Comparison of ENCODE assay signal across 10 cellular contexts in the genomic region with DNA sequence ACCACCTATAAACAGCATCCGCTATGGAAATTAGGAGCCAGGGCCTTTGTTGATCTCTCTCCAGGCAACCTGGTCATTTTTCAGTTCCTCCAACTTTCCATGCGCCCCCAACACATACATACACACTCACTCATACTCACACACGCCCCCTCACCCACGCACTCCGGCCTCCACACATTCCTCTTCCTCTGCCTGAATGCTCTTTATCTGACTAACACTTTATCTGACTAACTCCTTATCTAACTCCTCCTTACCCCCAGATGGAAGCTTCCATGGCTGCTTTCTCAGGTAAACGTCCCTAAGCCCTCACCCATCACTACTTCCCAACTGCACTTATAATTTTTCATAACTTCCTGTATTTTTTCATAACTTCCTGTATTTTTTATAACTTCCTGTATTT. TPM values are rescaled to one million over a fixed set of nuclear protein-coding genes. Genes with fewer than 3 reads are reported as not detected.
DNase-seq lines count a peak whose midpoint lies in the region; ATAC-seq, FAIRE-seq and TF ChIP-seq lines count a peak whose summit lies in the region.
"Had no signal": no experiment of that assay in that cellular context is flagged by ENCODE, and none has a peak within 500 bp of the region (broad histone marks: within the 10 kb centered on the region; RNA-seq: fewer than 3 reads in every experiment).

No MANE protein-coding gene starts in this region.

- no peak overlapping the region for H3K4me2 ChIP-seq in DND-41 (ENCODE audit: insufficient read depth, low read length)
- peak overlapping the region; percentile 12 for H3K4me2 ChIP-seq in osteoblast (ENCODE audit: insufficient read depth, low read length)

- H3K9me3 ChIP-seq in DND-41 (ENCODE audit: insufficient read depth, low read length, severe bottlenecking) = no peaks in the 10 kb centered on the region
- H3K9me3 ChIP-seq in osteoblast (ENCODE audit: low read depth, low read length) = no peaks in the 10 kb centered on the region
- no peaks in the 10 kb centered on the region for H3K9me3 ChIP-seq in kidney (ENCODE audit: control insufficient read depth in 1 of 2, low read length in 2 of 2)
- H3K9me3 ChIP-seq: breast epithelium had no signal

- H3K27ac ChIP-seq in DND-41 (ENCODE audit: low read length) (no peak overlapping the region), osteoblast (ENCODE audit: low read depth, low read length) (peak overlapping the region; percentile 81), kidney (ENCODE audit: low read depth in 2 of 2, low read length in 2 of 2) (no peak overlapping the region)
- H3K27ac ChIP-seq: breast epithelium, parathyroid adenoma had no signal

- no peak for TF ChIP-seq CTCF in DND-41 (IDR thresholded peaks at IDR 0.05; ENCODE audit: borderline replicate concordance, extremely low read depth, low read length, poor library complexity, severe bottlenecking)
- no peak for TF ChIP-seq CTCF in osteoblast (IDR thresholded peaks at IDR 0.05; ENCODE audit: extremely low read depth, low read depth, low read length)
- TF ChIP-seq CTCF in kidney (IDR thresholded peaks at IDR 0.05; ENCODE audit: borderline replicate concordance, extremely low read depth, insufficient read depth) = no peak

- intact Hi-C loops in kidney (cut with DNase I) = no loop called here

- H3K36me3 ChIP-seq in DND-41 (ENCODE audit: insufficient read depth, low read length) (no peaks in the 10 kb centered on the region), osteoblast (ENCODE audit: insufficient read depth, low read length) (no peaks in the 10 kb centered on the region), kidney (ENCODE audit: control insufficient read depth in 1 of 2, insufficient read depth in 2 of 2, low read length in 2 of 2) (no peaks in the 10 kb centered on the region)
- H3K36me3 ChIP-seq: breast epithelium had no signal

- H3K79me2 ChIP-seq in DND-41 (ENCODE audit: insufficient read depth, low read length) = no peaks in the 10 kb centered on the region
- no peaks in the 10 kb centered on the region for H3K79me2 ChIP-seq in osteoblast (ENCODE audit: insufficient read depth, low read length)
- H3K79me2 ChIP-seq: parathyroid adenoma had no signal

- H3K4me3 ChIP-seq in DND-41 (ENCODE audit: low read depth in 1 of 2, low read length in 2 of 2) (no peak overlapping the region), osteoblast (ENCODE audit: insufficient read depth, low read length) (no peak overlapping the region), kidney (ENCODE audit: low read length in 2 of 2) (no peak overlapping the region)
- H3K4me3 ChIP-seq: breast epithelium had no signal

- no peak for FAIRE-seq in kidney (lab: Jason Lieb, UNC)

- ATAC-seq in DND-41 (ENCODE audit: insufficient read depth, low read depth) = no peak
- ATAC-seq in HG03196 (IDR thresholded peaks at IDR 0.05; ENCODE audit: unreplicated experiment) = no peak
- ATAC-seq in HG03135 (IDR thresholded peaks at IDR 0.05; ENCODE audit: unreplicated experiment) = no peak

- peaks cover 7% of the 10 kb centered on the region for H3K4me1 ChIP-seq in DND-41 (ENCODE audit: insufficient read depth, low read length)
- peaks cover 29% of the 10 kb centered on the region for H3K4me1 ChIP-seq in osteoblast (ENCODE audit: insufficient read depth, low read length)
- peaks cover 0 to 3% of the 10 kb centered on the region in 2 donors for H3K4me1 ChIP-seq in kidney (ENCODE audit: control insufficient read depth in 1 of 2, insufficient read depth in 1 of 2, low read depth in 1 of 2, low read length in 2 of 2)
- H3K4me1 ChIP-seq: breast epithelium, parathyroid adenoma had no signal

- H2AFZ ChIP-seq in DND-41 (ENCODE audit: low read depth, low read length) (peak overlapping the region; percentile 62), osteoblast (ENCODE audit: low read length) (peak overlapping the region; percentile 47)
- H2AFZ ChIP-seq: parathyroid adenoma had no signal

- H3K9ac ChIP-seq in DND-41 (ENCODE audit: low read depth, low read length) (no peak overlapping the region), kidney (ENCODE audit: low read length in 2 of 2) (no peak overlapping the region)
- H3K9ac ChIP-seq: parathyroid adenoma had no signal

- no peaks in the 10 kb centered on the region for H3K27me3 ChIP-seq in DND-41 (ENCODE audit: insufficient read depth, low read length, poor library complexity)
- H3K27me3 ChIP-seq in osteoblast (ENCODE audit: insufficient read depth, low read length) = no peaks in the 10 kb centered on the region
- H3K27me3 ChIP-seq: breast epithelium had no signal

- DNase-seq in DND-41 = no peak
- DNase-seq in RKO (ENCODE audit: low spot score) = peak; percentile 49
- DNase-seq in amniotic epithelial cell (ENCODE audit: low read depth) = peak; percentile 82
- no peak for DNase-seq in osteoblast (ENCODE audit: insufficient read length, low spot score, missing footprints)
- no peak for DNase-seq in kidney
- no peak for DNase-seq in ACHN

- in situ Hi-C loops in ACHN (cut with HindIII; ENCODE audit: low pct_ligation_motif_present, low pct_unique_long_range_greater_than_20kb, low sequenced_read_pairs) = no loop called here

- no peaks in the 10 kb centered on the region for H4K20me1 ChIP-seq in DND-41 (ENCODE audit: insufficient read depth, low read length)
- H4K20me1 ChIP-seq in osteoblast (ENCODE audit: insufficient read depth, low read length) = no peaks in the 10 kb centered on the region

RNA-seq across cellular contexts. Expression of a gene that starts 17.4 kb away (rescaled TPM):
- total RNA-seq in osteoblast (under 0.01 TPM in 2 replicates), kidney (3.0 TPM)
- polyA plus RNA-seq in kidney (ENCODE audit: insufficient read depth, low read depth, low replicate concordance) = 0.22 TPM

RNA-seq across cellular contexts. Expression of a gene that starts 37.1 kb away (rescaled TPM):
- total RNA-seq in osteoblast (25.0 and 26.8 TPM in 2 replicates), kidney (30.7 TPM)
- polyA plus RNA-seq in kidney (ENCODE audit: insufficient read depth, low read depth, low replicate concordance) = 16.2 TPM

RNA-seq across cellular contexts. Expression of a gene that starts 37.5 kb away (rescaled TPM):
- total RNA-seq in osteoblast (4.7 and 8.0 TPM in 2 replicates), kidney (2.7 TPM)
- polyA plus RNA-seq in kidney (ENCODE audit: insufficient read depth, low read depth, low replicate concordance) = 3.3 TPM

RNA-seq across cellular contexts. Expression of a gene that starts 38.9 kb away (rescaled TPM):
- total RNA-seq in osteoblast (69.1 and 69.8 TPM in 2 replicates), kidney (75.1 TPM)
- 112 TPM for polyA plus RNA-seq in kidney (ENCODE audit: insufficient read depth, low read depth, low replicate concordance)

Comparison
In these comparisons a context has a peak if more than half of its experiments do, and no peak if none do; other contexts are left out.
1. DNase-seq: peak in RKO (single experiment) and amniotic epithelial cell (single experiment); none in DND-41 (single experiment), osteoblast (single experiment), kidney (single experiment) and ACHN (single experiment).